1 cellular context compared by ENCODE assay signal in the genomic region with DNA sequence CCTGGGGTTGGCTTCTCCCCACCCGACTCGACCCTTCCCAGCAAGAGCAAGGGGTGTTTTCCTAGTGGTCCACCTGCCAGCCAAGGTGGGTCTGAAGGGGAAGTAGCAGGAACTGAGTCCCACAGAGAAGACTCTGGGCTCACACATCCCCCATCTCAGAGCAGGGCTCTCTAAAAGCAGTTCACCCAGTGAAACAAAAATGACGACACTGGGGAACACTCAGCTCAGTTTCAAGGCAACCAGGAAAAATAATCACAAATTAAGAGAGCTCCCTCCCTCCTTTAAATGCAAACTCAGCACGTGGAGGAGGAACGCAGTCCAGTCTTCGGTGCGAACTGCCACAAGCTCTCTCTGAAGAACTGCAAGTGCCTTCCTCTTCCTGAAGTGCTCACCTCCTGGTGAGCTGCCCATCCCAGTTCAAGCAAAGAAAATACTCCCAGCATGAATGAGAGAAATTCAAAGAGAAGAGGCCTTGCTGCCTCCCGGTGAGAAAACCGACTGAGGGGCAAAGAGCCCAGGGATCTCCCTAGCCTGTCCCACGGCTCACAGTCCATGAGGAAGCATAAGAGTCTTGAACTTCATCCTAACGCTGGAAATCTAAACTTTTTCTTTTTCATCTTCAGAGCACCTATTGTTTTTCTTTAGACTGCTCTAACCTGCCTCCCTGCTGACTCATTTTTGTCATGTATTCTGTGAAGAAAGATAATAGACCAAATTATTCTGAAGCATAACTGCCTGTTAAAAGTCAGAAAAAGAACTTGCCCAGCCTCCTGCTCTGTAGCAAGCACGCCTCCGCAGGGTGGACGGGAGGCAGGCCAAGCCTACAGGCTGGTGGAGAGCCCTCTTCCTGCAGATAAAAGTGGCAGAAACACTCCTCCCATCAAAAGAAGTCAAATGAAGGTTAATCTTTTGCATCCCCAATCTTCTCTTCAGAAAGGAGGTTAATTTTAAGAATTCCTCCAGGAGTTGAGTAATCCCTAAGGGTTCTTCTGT.
TF ChIP-seq lines count a peak whose summit lies in the region.

No MANE protein-coding gene starts in this region.

TF ChIP-seq in K562, 482 proteins besides CTCF, POLR2A, EP300 and RAD21:
- TF ChIP-seq MAFG (tag; conservative IDR thresholded peaks at IDR 0.05) (peak; percentile 35; the same call in 1 of the 2 replicates), ZNF316 (IDR thresholded peaks at IDR 0.05) (peak; percentile 47), L3MBTL2 (IDR thresholded peaks at IDR 0.05) (peak; percentile 34; the same call in 1 of the 2 replicates), POLR2AphosphoS5 (IDR thresholded peaks at IDR 0.05; ENCODE audit: control insufficient read depth, insufficient read depth, low read depth, low read length) (no peak), C11orf30 (IDR thresholded peaks at IDR 0.05; ENCODE audit: low read depth) (peak; percentile 24; the same call in 1 of the 2 replicates)
